8 cellular contexts compared by ENCODE assay signal in the genomic region with DNA sequence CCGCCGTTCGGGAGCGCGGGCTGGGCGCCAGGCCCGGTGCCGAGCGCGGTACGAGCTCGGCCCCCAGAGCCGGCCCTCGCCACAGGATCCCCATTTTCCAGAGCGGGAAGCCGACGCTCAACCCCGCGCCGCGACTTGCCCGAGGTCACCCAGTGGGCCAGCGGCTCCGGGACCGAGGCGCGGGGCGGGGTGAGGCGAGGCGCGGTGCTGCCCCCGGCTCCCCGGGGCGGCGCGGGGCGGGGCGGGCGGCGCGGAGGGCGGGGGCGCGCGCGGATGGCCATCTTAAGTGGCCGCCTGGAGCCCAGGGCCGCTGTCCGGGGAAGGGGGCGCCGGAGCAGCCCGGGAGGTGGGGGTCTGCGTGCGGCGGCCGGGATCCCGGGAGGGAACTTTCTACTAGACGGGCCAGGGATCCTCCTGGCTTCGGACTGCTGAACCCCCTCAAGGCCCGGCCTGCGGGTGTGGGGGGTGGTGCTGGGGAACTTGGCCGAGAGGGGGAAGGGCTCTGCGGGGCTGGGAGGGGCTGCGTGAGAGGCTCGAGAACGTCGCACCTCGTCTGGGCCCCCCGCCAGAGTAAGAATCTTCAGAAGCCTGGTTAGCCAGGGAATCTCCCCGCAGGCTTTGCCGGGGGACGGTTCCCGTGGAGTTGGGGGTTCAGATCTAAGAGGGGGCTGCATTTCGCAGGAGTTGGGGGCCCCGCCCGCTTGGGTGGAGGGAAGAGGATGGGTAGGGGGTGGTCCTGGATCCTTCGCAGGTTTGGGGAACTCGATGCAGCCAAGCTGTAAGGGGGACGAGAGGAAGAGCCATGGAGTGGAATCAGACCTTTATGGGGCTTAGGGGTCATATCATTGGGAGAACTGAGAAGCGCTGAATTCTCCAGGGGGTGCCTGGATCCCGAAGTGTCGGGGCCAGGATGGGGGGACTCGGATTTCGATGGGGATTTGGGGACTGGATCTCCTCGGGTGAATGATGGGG. TPM values are rescaled to one million over a fixed set of nuclear protein-coding genes. Genes with fewer than 3 reads are reported as not detected.
DNase-seq lines count a peak whose midpoint lies in the region; ATAC-seq and TF ChIP-seq lines count a peak whose summit lies in the region.

No MANE protein-coding gene starts in this region.

- H3K4me3 ChIP-seq in epithelial cell of proximal tubule (ENCODE audit: low read depth, low read length) = peak overlapping the region; percentile 91
- H3K4me3 ChIP-seq in muscle layer of colon (ENCODE audit: low read depth in 1 of 2, low read length in 2 of 2) = peak overlapping the region; percentile 89 to 98
- H3K4me3 ChIP-seq in stomach smooth muscle (ENCODE audit: low read length in 2 of 2) = peak overlapping the region; percentile 89 to 94

- H3K27ac ChIP-seq in muscle layer of colon (ENCODE audit: low read depth, low read length) (peak overlapping the region; percentile 99), stomach smooth muscle (ENCODE audit: low read length) (peak overlapping the region; percentile 93)

- H3K9ac ChIP-seq in muscle layer of colon (ENCODE audit: low read length) (peak overlapping the region; percentile 95), stomach smooth muscle (ENCODE audit: low read length in 2 of 2) (peak overlapping the region; percentile 85 to 95)

- H3K4me1 ChIP-seq in muscle layer of colon (ENCODE audit: insufficient read depth, low read length) = peaks cover 39% of the 10 kb centered on the region
- H3K4me1 ChIP-seq in stomach smooth muscle (ENCODE audit: control insufficient read depth, insufficient read depth, low read length) = peaks cover 37% of the 10 kb centered on the region

- H3K27me3 ChIP-seq in muscle layer of colon (ENCODE audit: control insufficient read depth in 1 of 2, insufficient read depth in 2 of 2, low read length in 2 of 2) = no peaks in the 10 kb centered on the region
- H3K27me3 ChIP-seq in stomach smooth muscle (ENCODE audit: control insufficient read depth in 1 of 2, insufficient read depth in 2 of 2, low read length in 2 of 2) = no peaks in the 10 kb centered on the region

- H3K36me3 ChIP-seq in muscle layer of colon (ENCODE audit: insufficient read depth, low read length) (peaks cover 23% of the 10 kb centered on the region), stomach smooth muscle (ENCODE audit: control insufficient read depth in 2 of 2, insufficient read depth in 2 of 2, low read length in 2 of 2) (peaks cover 2 to 9% of the 10 kb centered on the region in 2 donors)

- peak; percentile 35 for ATAC-seq in HG02884 (IDR thresholded peaks at IDR 0.05; ENCODE audit: unreplicated experiment)

- no peak for TF ChIP-seq CTCF in epithelial cell of proximal tubule (conservative IDR thresholded peaks at IDR 0.05; ENCODE audit: low read depth, low read length)

- DNase-seq in NK-92 treated with Interleukin-12 subunit alpha and Interleukin-12 subunit beta, amount 100 ng/mL, for 24 hours (lab: John Stamatoyannopoulos, UW) = peak; percentile 66
- DNase-seq in NK-92 (lab: John Stamatoyannopoulos, UW; ENCODE audit: unreplicated experiment) (no peak), NCI-H226 (peak; percentile 42), epithelial cell of proximal tubule (ENCODE audit: low read depth) (no peak)
- peak in 2 of 3 experiments; percentile 38 to 44 for DNase-seq in activated CD8-positive, alpha-beta memory T cell treated with anti-CD3 and anti-CD28 coated beads for 48 hours (ENCODE audit: low read depth in 2 of 3, low spot score in 2 of 3)

- no peaks in the 10 kb centered on the region for H3K9me3 ChIP-seq in muscle layer of colon (ENCODE audit: low read length)
- no peaks in the 10 kb centered on the region for H3K9me3 ChIP-seq in stomach smooth muscle (ENCODE audit: control insufficient read depth in 2 of 2, low read length in 2 of 2)

RNA-seq across cellular contexts. Expression of gene INPPL1, which starts 0.7 kb away (rescaled TPM):
- 66.5 and 73.2 TPM in 2 replicates for total RNA-seq in epithelial cell of proximal tubule

RNA-seq across cellular contexts. Expression of gene FOLR2, which starts 7.3 kb away (rescaled TPM):
- total RNA-seq in epithelial cell of proximal tubule = not detected in 2 replicates

RNA-seq across cellular contexts. Expression of gene PHOX2A, which starts 20.1 kb away (rescaled TPM):
- total RNA-seq in epithelial cell of proximal tubule = not detected in 2 replicates

RNA-seq across cellular contexts. Expression of gene FOLR1, which starts 32.0 kb away (rescaled TPM):
- total RNA-seq in epithelial cell of proximal tubule = 1.5 and 12.3 TPM in 2 replicates

Comparison
In these comparisons a context has a peak if more than half of its experiments do, and no peak if none do; other contexts are left out.
1. DNase-seq: peak in NK-92 treated with Interleukin-12 subunit alpha and Interleukin-12 subunit beta, amount 100 ng/mL, for 24 hours (single experiment), NCI-H226 (single experiment) and activated CD8-positive, alpha-beta memory T cell treated with anti-CD3 and anti-CD28 coated beads for 48 hours (2 of 3); none in NK-92 (single experiment) and epithelial cell of proximal tubule (single experiment).
2. Peak in every context shown above with its lines, with median percentiles within 50 percentile points of each other: H3K4me3 ChIP-seq.